ENCODE assay signal across 1 cellular context in the genomic region with DNA sequence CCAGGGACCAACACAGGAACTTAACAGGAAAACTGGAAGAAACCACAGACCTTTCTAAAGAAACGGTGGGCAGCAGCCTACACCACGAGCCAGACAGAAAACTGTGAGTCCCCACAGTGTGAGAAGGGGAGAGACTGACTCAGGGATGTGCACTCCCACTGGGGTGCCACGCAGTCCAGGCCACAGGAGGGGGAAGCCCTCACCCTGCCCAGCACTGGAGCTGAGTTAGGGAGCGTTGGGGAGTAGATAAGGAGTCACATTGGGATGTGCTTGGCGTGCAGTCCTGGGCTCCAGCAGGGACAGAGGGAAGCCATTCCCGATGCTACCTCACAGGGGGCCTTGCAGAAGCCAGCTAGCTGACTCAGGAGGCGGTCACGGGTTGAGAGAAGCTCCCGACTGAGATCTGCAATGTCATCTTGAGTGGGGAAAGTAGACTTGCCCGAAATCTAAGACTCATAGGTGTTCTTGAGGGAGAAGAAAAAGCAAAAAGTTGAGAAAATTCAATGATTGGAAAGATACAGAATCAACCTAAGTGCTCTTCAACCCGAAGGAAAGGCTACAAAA.
TF ChIP-seq lines count a peak whose summit lies in the region.

No MANE protein-coding gene starts in this region.

TF ChIP-seq in HCT116, 20 proteins besides CTCF, POLR2A, EP300 and RAD21 (continued from another document):
- TF ChIP-seq, protein P1, sequence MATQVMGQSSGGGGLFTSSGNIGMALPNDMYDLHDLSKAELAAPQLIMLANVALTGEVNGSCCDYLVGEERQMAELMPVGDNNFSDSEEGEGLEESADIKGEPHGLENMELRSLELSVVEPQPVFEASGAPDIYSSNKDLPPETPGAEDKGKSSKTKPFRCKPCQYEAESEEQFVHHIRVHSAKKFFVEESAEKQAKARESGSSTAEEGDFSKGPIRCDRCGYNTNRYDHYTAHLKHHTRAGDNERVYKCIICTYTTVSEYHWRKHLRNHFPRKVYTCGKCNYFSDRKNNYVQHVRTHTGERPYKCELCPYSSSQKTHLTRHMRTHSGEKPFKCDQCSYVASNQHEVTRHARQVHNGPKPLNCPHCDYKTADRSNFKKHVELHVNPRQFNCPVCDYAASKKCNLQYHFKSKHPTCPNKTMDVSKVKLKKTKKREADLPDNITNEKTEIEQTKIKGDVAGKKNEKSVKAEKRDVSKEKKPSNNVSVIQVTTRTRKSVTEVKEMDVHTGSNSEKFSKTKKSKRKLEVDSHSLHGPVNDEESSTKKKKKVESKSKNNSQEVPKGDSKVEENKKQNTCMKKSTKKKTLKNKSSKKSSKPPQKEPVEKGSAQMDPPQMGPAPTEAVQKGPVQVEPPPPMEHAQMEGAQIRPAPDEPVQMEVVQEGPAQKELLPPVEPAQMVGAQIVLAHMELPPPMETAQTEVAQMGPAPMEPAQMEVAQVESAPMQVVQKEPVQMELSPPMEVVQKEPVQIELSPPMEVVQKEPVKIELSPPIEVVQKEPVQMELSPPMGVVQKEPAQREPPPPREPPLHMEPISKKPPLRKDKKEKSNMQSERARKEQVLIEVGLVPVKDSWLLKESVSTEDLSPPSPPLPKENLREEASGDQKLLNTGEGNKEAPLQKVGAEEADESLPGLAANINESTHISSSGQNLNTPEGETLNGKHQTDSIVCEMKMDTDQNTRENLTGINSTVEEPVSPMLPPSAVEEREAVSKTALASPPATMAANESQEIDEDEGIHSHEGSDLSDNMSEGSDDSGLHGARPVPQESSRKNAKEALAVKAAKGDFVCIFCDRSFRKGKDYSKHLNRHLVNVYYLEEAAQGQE (IDR thresholded peaks at IDR 0.05; ENCODE audit: low read depth): no peak
- TF ChIP-seq CBX3 (IDR thresholded peaks at IDR 0.05; ENCODE audit: low read depth) (no peak), YY1 (IDR thresholded peaks at IDR 0.05; ENCODE audit: extremely low read depth, insufficient replicate concordance, low read depth, low read length) (no peak), EZH2phosphoT487 (IDR thresholded peaks at IDR 0.05; ENCODE audit: borderline replicate concordance) (no peak), EZH2 (IDR thresholded peaks at IDR 0.05) (no peak), JUND (IDR thresholded peaks at IDR 0.05) (no peak), SRF (IDR thresholded peaks at IDR 0.05; ENCODE audit: low read depth) (no peak), CEBPB (IDR thresholded peaks at IDR 0.05; ENCODE audit: low read depth) (no peak), ZNF274 (IDR thresholded peaks at IDR 0.05; ENCODE audit: low read depth, low read length) (no peak)
- TF ChIP-seq, protein P2, sequence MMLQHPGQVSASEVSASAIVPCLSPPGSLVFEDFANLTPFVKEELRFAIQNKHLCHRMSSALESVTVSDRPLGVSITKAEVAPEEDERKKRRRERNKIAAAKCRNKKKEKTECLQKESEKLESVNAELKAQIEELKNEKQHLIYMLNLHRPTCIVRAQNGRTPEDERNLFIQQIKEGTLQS (IDR thresholded peaks at IDR 0.05): no peak
